In the genomic region with DNA sequence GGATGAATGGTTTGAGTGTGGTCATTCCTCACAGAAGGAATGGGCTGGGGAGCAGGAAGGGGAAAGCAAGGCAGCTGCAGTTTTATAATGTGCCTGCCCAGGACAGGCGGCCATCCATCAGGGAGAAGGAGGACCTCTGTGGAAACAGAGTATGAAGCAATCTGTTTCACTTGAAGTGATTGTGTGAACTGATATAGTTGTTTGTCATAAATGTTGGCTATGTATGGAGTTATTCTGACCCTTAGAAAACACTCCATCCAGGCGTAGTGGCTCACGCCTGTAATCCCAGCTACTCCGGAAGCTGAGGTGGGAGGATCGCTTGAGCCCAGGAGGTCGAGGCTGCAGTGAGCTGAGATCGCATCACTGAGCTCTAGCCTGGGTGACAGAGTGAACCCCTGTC, we compare ENCODE assay signal across 1 cellular context.
TF ChIP-seq lines count a peak whose summit lies in the region.

No MANE protein-coding gene starts in this region.

TF ChIP-seq in K562, 482 proteins besides CTCF, POLR2A, EP300 and RAD21 (continued from another document):
- TF ChIP-seq POU5F1 (IDR thresholded peaks at IDR 0.05; ENCODE audit: borderline replicate concordance, low read depth, low read length, partially characterized antibody) (no peak), ZNF79 (CRISPR knock-in tag; IDR thresholded peaks at IDR 0.05; ENCODE audit: low read depth) (no peak), MEIS2 (IDR thresholded peaks at IDR 0.05; ENCODE audit: partially characterized antibody) (peak; percentile 39), ZNF76 (CRISPR knock-in tag; IDR thresholded peaks at IDR 0.05; ENCODE audit: borderline replicate concordance) (no peak), BACH1 (tag; IDR thresholded peaks at IDR 0.05) (0 out of 2 replicates have a peak, but pooled peaks have one; percentile 33), DACH1 (IDR thresholded peaks at IDR 0.05; ENCODE audit: partially characterized antibody) (no peak), SOX6 (IDR thresholded peaks at IDR 0.05) (0 out of 2 replicates have a peak, but pooled peaks have one; percentile 17), TCF7L2 (IDR thresholded peaks at IDR 0.05; ENCODE audit: low read depth, low read length) (no peak), POLR2G (IDR thresholded peaks at IDR 0.05; ENCODE audit: low read depth, low read length) (no peak)
- TF ChIP-seq, protein P1, sequence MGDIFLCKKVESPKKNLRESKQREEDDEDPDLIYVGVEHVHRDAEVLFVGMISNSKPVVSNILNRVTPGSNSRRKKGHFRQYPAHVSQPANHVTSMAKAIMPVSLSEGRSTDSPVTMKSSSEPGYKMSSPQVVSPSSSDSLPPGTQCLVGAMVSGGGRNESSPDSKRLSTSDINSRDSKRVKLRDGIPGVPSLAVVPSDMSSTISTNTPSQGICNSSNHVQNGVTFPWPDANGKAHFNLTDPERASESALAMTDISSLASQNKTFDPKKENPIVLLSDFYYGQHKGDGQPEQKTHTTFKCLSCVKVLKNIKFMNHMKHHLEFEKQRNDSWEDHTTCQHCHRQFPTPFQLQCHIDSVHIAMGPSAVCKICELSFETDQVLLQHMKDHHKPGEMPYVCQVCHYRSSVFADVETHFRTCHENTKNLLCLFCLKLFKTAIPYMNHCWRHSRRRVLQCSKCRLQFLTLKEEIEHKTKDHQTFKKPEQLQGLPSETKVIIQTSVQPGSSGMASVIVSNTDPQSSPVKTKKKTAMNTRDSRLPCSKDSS (IDR thresholded peaks at IDR 0.05; ENCODE audit: low read depth, partially characterized antibody) = no peak
- TF ChIP-seq, protein P2, sequence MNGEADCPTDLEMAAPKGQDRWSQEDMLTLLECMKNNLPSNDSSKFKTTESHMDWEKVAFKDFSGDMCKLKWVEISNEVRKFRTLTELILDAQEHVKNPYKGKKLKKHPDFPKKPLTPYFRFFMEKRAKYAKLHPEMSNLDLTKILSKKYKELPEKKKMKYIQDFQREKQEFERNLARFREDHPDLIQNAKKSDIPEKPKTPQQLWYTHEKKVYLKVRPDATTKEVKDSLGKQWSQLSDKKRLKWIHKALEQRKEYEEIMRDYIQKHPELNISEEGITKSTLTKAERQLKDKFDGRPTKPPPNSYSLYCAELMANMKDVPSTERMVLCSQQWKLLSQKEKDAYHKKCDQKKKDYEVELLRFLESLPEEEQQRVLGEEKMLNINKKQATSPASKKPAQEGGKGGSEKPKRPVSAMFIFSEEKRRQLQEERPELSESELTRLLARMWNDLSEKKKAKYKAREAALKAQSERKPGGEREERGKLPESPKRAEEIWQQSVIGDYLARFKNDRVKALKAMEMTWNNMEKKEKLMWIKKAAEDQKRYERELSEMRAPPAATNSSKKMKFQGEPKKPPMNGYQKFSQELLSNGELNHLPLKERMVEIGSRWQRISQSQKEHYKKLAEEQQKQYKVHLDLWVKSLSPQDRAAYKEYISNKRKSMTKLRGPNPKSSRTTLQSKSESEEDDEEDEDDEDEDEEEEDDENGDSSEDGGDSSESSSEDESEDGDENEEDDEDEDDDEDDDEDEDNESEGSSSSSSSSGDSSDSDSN (IDR thresholded peaks at IDR 0.05; ENCODE audit: borderline replicate concordance in 1 of 2, low read depth in 2 of 2, low read length in 2 of 2) = no peak
- TF ChIP-seq, protein P3, sequence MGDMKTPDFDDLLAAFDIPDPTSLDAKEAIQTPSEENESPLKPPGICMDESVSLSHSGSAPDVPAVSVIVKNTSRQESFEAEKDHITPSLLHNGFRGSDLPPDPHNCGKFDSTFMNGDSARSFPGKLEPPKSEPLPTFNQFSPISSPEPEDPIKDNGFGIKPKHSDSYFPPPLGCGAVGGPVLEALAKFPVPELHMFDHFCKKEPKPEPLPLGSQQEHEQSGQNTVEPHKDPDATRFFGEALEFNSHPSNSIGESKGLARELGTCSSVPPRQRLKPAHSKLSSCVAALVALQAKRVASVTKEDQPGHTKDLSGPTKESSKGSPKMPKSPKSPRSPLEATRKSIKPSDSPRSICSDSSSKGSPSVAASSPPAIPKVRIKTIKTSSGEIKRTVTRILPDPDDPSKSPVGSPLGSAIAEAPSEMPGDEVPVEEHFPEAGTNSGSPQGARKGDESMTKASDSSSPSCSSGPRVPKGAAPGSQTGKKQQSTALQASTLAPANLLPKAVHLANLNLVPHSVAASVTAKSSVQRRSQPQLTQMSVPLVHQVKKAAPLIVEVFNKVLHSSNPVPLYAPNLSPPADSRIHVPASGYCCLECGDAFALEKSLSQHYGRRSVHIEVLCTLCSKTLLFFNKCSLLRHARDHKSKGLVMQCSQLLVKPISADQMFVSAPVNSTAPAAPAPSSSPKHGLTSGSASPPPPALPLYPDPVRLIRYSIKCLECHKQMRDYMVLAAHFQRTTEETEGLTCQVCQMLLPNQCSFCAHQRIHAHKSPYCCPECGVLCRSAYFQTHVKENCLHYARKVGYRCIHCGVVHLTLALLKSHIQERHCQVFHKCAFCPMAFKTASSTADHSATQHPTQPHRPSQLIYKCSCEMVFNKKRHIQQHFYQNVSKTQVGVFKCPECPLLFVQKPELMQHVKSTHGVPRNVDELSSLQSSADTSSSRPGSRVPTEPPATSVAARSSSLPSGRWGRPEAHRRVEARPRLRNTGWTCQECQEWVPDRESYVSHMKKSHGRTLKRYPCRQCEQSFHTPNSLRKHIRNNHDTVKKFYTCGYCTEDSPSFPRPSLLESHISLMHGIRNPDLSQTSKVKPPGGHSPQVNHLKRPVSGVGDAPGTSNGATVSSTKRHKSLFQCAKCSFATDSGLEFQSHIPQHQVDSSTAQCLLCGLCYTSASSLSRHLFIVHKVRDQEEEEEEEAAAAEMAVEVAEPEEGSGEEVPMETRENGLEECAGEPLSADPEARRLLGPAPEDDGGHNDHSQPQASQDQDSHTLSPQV (IDR thresholded peaks at IDR 0.05) = no peak
- TF ChIP-seq, protein P4, sequence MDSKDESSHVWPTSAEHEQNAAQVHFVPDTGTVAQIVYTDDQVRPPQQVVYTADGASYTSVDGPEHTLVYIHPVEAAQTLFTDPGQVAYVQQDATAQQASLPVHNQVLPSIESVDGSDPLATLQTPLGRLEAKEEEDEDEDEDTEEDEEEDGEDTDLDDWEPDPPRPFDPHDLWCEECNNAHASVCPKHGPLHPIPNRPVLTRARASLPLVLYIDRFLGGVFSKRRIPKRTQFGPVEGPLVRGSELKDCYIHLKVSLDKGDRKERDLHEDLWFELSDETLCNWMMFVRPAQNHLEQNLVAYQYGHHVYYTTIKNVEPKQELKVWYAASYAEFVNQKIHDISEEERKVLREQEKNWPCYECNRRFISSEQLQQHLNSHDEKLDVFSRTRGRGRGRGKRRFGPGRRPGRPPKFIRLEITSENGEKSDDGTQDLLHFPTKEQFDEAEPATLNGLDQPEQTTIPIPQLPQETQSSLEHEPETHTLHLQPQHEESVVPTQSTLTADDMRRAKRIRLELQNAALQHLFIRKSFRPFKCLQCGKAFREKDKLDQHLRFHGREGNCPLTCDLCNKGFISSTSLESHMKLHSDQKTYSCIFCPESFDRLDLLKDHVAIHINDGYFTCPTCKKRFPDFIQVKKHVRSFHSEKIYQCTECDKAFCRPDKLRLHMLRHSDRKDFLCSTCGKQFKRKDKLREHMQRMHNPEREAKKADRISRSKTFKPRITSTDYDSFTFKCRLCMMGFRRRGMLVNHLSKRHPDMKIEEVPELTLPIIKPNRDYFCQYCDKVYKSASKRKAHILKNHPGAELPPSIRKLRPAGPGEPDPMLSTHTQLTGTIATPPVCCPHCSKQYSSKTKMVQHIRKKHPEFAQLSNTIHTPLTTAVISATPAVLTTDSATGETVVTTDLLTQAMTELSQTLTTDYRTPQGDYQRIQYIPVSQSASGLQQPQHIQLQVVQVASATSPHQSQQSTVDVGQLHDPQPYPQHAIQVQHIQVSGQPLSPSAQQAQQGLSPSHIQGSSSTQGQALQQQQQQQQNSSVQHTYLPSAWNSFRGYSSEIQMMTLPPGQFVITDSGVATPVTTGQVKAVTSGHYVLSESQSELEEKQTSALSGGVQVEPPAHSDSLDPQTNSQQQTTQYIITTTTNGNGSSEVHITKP (IDR thresholded peaks at IDR 0.05; ENCODE audit: partially characterized antibody) = no peak
- TF ChIP-seq, protein P5, sequence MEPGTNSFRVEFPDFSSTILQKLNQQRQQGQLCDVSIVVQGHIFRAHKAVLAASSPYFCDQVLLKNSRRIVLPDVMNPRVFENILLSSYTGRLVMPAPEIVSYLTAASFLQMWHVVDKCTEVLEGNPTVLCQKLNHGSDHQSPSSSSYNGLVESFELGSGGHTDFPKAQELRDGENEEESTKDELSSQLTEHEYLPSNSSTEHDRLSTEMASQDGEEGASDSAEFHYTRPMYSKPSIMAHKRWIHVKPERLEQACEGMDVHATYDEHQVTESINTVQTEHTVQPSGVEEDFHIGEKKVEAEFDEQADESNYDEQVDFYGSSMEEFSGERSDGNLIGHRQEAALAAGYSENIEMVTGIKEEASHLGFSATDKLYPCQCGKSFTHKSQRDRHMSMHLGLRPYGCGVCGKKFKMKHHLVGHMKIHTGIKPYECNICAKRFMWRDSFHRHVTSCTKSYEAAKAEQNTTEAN (CRISPR knock-in tag; IDR thresholded peaks at IDR 0.05) = no peak
- TF ChIP-seq, protein P6, sequence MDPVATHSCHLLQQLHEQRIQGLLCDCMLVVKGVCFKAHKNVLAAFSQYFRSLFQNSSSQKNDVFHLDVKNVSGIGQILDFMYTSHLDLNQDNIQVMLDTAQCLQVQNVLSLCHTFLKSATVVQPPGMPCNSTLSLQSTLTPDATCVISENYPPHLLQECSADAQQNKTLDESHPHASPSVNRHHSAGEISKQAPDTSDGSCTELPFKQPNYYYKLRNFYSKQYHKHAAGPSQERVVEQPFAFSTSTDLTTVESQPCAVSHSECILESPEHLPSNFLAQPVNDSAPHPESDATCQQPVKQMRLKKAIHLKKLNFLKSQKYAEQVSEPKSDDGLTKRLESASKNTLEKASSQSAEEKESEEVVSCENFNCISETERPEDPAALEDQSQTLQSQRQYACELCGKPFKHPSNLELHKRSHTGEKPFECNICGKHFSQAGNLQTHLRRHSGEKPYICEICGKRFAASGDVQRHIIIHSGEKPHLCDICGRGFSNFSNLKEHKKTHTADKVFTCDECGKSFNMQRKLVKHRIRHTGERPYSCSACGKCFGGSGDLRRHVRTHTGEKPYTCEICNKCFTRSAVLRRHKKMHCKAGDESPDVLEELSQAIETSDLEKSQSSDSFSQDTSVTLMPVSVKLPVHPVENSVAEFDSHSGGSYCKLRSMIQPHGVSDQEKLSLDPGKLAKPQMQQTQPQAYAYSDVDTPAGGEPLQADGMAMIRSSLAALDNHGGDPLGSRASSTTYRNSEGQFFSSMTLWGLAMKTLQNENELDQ (CRISPR knock-in tag; IDR thresholded peaks at IDR 0.05; ENCODE audit: borderline replicate concordance) = no peak
- TF ChIP-seq, protein P7, sequence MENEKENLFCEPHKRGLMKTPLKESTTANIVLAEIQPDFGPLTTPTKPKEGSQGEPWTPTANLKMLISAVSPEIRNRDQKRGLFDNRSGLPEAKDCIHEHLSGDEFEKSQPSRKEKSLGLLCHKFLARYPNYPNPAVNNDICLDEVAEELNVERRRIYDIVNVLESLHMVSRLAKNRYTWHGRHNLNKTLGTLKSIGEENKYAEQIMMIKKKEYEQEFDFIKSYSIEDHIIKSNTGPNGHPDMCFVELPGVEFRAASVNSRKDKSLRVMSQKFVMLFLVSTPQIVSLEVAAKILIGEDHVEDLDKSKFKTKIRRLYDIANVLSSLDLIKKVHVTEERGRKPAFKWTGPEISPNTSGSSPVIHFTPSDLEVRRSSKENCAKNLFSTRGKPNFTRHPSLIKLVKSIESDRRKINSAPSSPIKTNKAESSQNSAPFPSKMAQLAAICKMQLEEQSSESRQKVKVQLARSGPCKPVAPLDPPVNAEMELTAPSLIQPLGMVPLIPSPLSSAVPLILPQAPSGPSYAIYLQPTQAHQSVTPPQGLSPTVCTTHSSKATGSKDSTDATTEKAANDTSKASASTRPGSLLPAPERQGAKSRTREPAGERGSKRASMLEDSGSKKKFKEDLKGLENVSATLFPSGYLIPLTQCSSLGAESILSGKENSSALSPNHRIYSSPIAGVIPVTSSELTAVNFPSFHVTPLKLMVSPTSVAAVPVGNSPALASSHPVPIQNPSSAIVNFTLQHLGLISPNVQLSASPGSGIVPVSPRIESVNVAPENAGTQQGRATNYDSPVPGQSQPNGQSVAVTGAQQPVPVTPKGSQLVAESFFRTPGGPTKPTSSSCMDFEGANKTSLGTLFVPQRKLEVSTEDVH (IDR thresholded peaks at IDR 0.05; ENCODE audit: low read depth, partially characterized antibody) = no peak
